In genomic region chr1:160407819-160408801, GRCh38 we compare ENCODE assay signal across 1 cellular context.
A peak's percentile ranks its signal among the peaks of the same experiment; 100 is the strongest.
TF ChIP-seq lines count a peak whose summit lies in the region.

No MANE protein-coding gene starts in this region.

TF ChIP-seq in HEK293, 187 proteins besides CTCF, POLR2A, EP300 and RAD21 (continued from another document and continues in another):
- no peak for TF ChIP-seq PRDM4 (tag by site-specific recombination; IDR thresholded peaks at IDR 0.05)
- TF ChIP-seq ZNF341 (tag by site-specific recombination; IDR thresholded peaks at IDR 0.05; ENCODE audit: low read depth), result no peak
- no peak for TF ChIP-seq ZNF645 (tag by site-specific recombination; IDR thresholded peaks at IDR 0.05)
- TF ChIP-seq ZNF624 (tag by site-specific recombination; IDR thresholded peaks at IDR 0.05), result no peak
- TF ChIP-seq ZNF791 (tag by site-specific recombination; IDR thresholded peaks at IDR 0.05), result no peak
- TF ChIP-seq SETDB1 (IDR thresholded peaks at IDR 0.05; ENCODE audit: insufficient read length, low read length), result no peak
- TF ChIP-seq ZNF214 (tag by site-specific recombination; IDR thresholded peaks at IDR 0.05; ENCODE audit: borderline replicate concordance), result no peak
- no peak for TF ChIP-seq ZBTB44 (tag by site-specific recombination; IDR thresholded peaks at IDR 0.05)
- no peak for TF ChIP-seq AEBP2 (tag by site-specific recombination; IDR thresholded peaks at IDR 0.05; ENCODE audit: borderline replicate concordance)
- TF ChIP-seq ZBTB17 (tag by site-specific recombination; IDR thresholded peaks at IDR 0.05), result no peak
- TF ChIP-seq HOXD13 (CRISPR knock-in tag; IDR thresholded peaks at IDR 0.05; ENCODE audit: borderline replicate concordance), result no peak
- no peak for TF ChIP-seq ZNF157 (tag by site-specific recombination; IDR thresholded peaks at IDR 0.05)
- TF ChIP-seq ZSCAN18 (tag by site-specific recombination; IDR thresholded peaks at IDR 0.05), result no peak
- no peak for TF ChIP-seq GFI1B (tag by site-specific recombination; IDR thresholded peaks at IDR 0.05)
- peak; percentile 76 for TF ChIP-seq KLF16 (tag by site-specific recombination; IDR thresholded peaks at IDR 0.05)
- no peak for TF ChIP-seq ZBTB21 (tag by site-specific recombination; IDR thresholded peaks at IDR 0.05)
- no peak; the same call in 1 of the 2 replicates for TF ChIP-seq ZNF692 (tag by site-specific recombination; IDR thresholded peaks at IDR 0.05)
- TF ChIP-seq ZNF350 (tag by site-specific recombination; IDR thresholded peaks at IDR 0.05), result no peak
- no peak for TF ChIP-seq ZNF138 (tag by site-specific recombination; IDR thresholded peaks at IDR 0.05; ENCODE audit: borderline replicate concordance)
- TF ChIP-seq ZNF274 (IDR thresholded peaks at IDR 0.05; ENCODE audit: low read length), result no peak
- TF ChIP-seq ZNF274 (tag by site-specific recombination; IDR thresholded peaks at IDR 0.05; ENCODE audit: borderline replicate concordance), result no peak
- TF ChIP-seq ZNF404 (tag by site-specific recombination; IDR thresholded peaks at IDR 0.05), result no peak
- no peak for TF ChIP-seq ZFP41 (tag by site-specific recombination; IDR thresholded peaks at IDR 0.05; ENCODE audit: borderline replicate concordance)
- 0 out of 2 replicates have a peak, but pooled peaks have one; percentile 17 for TF ChIP-seq SCRT2 (tag by site-specific recombination; IDR thresholded peaks at IDR 0.05)
- TF ChIP-seq ELK4 (IDR thresholded peaks at IDR 0.05; ENCODE audit: borderline replicate concordance, low read depth, low read length), result no peak
- no peak for TF ChIP-seq ZNF768 (tag by site-specific recombination; IDR thresholded peaks at IDR 0.05)
- no peak for TF ChIP-seq ZNF426 (tag by site-specific recombination; IDR thresholded peaks at IDR 0.05)
- peak; percentile 76 for TF ChIP-seq EGR2 (tag by site-specific recombination; IDR thresholded peaks at IDR 0.05; ENCODE audit: low read depth)
- no peak; the same call in 1 of the 2 replicates for TF ChIP-seq ZBTB20 (tag by site-specific recombination; IDR thresholded peaks at IDR 0.05)
- peak; percentile 62 for TF ChIP-seq PRDM10 (tag by site-specific recombination; IDR thresholded peaks at IDR 0.05)
- no peak for TF ChIP-seq ZNF155 (tag by site-specific recombination; IDR thresholded peaks at IDR 0.05)
- TF ChIP-seq GLI2 (tag by site-specific recombination; IDR thresholded peaks at IDR 0.05; ENCODE audit: borderline replicate concordance, low read depth), result no peak
- peak; percentile 31; the same call in 1 of the 2 replicates for TF ChIP-seq ATF2 (tag by site-specific recombination; IDR thresholded peaks at IDR 0.05; ENCODE audit: low read depth)
- TF ChIP-seq SP3 (tag by site-specific recombination; IDR thresholded peaks at IDR 0.05), result no peak
- TF ChIP-seq ZNF488 (tag by site-specific recombination; IDR thresholded peaks at IDR 0.05), result no peak
- no peak for TF ChIP-seq ZNF654 (tag by site-specific recombination; IDR thresholded peaks at IDR 0.05; ENCODE audit: low read depth)
- peak; percentile 81 for TF ChIP-seq KLF1 (tag by site-specific recombination; IDR thresholded peaks at IDR 0.05)
- peak; percentile 85 for TF ChIP-seq KLF17 (tag by site-specific recombination; IDR thresholded peaks at IDR 0.05)
- TF ChIP-seq RBAK (tag by site-specific recombination; IDR thresholded peaks at IDR 0.05), result no peak
- TF ChIP-seq ZBTB6 (tag by site-specific recombination; IDR thresholded peaks at IDR 0.05), result no peak
- 0 out of 2 replicates have a peak, but pooled peaks have one; percentile 15 for TF ChIP-seq SP2 (tag by site-specific recombination; IDR thresholded peaks at IDR 0.05)
- TF ChIP-seq ZEB2 (tag by site-specific recombination; IDR thresholded peaks at IDR 0.05), result no peak
- 0 out of 2 replicates have a peak, but pooled peaks have one; percentile 6 for TF ChIP-seq ZNF366 (tag by site-specific recombination; conservative IDR thresholded peaks at IDR 0.05)
